Comparison of ENCODE assay signal across 13 cellular contexts in the genomic region with DNA sequence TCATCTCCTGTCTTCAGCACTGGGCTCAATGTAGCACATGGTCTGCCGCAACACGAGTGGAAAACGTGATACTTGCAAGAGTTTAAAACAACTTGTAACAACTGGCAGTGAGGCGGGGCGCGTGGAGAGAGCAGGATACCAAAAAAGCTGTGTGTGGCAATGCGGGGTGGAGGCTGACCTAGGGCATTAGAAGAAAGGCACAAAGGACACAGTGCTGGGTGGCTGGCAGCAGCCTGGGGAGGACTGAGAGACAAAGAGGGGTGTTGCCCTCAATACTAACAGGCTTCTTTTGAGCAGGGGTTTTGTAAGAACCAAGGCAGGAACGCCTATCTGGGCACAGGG. TPM values are rescaled to one million over a fixed set of nuclear protein-coding genes. Genes with fewer than 3 reads are reported as not detected.
DNase-seq lines count a peak whose midpoint lies in the region; ATAC-seq and TF ChIP-seq lines count a peak whose summit lies in the region.
"Had no signal": no experiment of that assay in that cellular context is flagged by ENCODE, and none has a peak within 500 bp of the region (broad histone marks: within the 10 kb centered on the region; RNA-seq: fewer than 3 reads in every experiment).

No MANE protein-coding gene starts in this region.

- DNase-seq in activated T-cell treated with anti-CD3 and anti-CD28 coated beads, Interleukin-2, amount 50 U/mL, for 4 hours = no peak
- no peak for DNase-seq in activated T-cell treated with anti-CD3 and anti-CD28 coated beads for 4 hours
- no peak for DNase-seq in activated T-helper 1 cell treated with anti-CD3 and anti-CD28 coated beads, Interleukin-12 subunit alpha, Interleukin-12 subunit beta, Interleukin-2, Interleukin-4 antibody, amounts not matched to agents 30 ng/mL and 10 ng/mL and 1 ng/mL, durations not matched to agents 14 hours and 24 hours and 36 hours (ENCODE audit: low spot score)
- DNase-seq in gastrocnemius medialis = peak in 1 of 2 donors; percentile 57
- no peak for DNase-seq in HuH-7.5 (ENCODE audit: low spot score)
- no peak for DNase-seq in hypothalamus (lab: John Stamatoyannopoulos, UW)
- DNase-seq: activated naive CD4-positive, alpha-beta T cell treated with anti-CD3 and anti-CD28 coated beads, Interleukin-2, amount 50 U/mL, for 16 hours; DMS79; NCI-H524 treated with DMSO at 0.1 percent for 48 hours had no signal

- H3K9me3 ChIP-seq in iPS-15b (ENCODE audit: control insufficient read depth, insufficient read depth, low read length) = no peaks in the 10 kb centered on the region
- H3K9me3 ChIP-seq in gastrocnemius medialis = no peaks in the 10 kb centered on the region

- no peak for TF ChIP-seq CTCF in gastrocnemius medialis (IDR thresholded peaks at IDR 0.05 in 4 of 5, conservative IDR thresholded peaks at IDR 0.05 in 1 of 5)

- no peaks in the 10 kb centered on the region for H3K9me3 Mint-ChIP-seq in activated T-cell treated with anti-CD3 and anti-CD28 coated beads, Interleukin-2, amount 50 U/mL, for 4 hours
- no peaks in the 10 kb centered on the region for H3K9me3 Mint-ChIP-seq in activated T-helper 1 cell treated with anti-CD3 and anti-CD28 coated beads, Interleukin-12 subunit alpha, Interleukin-12 subunit beta, Interleukin-2, Interleukin-4 antibody, amounts not matched to agents 30 ng/mL and 10 ng/mL and 1 ng/mL, durations not matched to agents 14 hours and 24 hours and 36 hours

- H3K4me3 Mint-ChIP-seq in activated T-cell treated with anti-CD3 and anti-CD28 coated beads, Interleukin-2, amount 50 U/mL, for 4 hours = peak overlapping the region; percentile 86
- peak overlapping the region; percentile 86 for H3K4me3 Mint-ChIP-seq in activated T-helper 1 cell treated with anti-CD3 and anti-CD28 coated beads, Interleukin-12 subunit alpha, Interleukin-12 subunit beta, Interleukin-2, Interleukin-4 antibody, amounts not matched to agents 30 ng/mL and 10 ng/mL and 1 ng/mL, durations not matched to agents 14 hours and 24 hours and 36 hours

- no peak for TF ChIP-seq POLR2A in gastrocnemius medialis (IDR thresholded peaks at IDR 0.05)

- H3K4me3 ChIP-seq in iPS-15b (ENCODE audit: low read depth, low read length) = peak overlapping the region; percentile 31
- no peak overlapping the region for H3K4me3 ChIP-seq in gastrocnemius medialis

- intact Hi-C loops in activated T-helper 1 cell treated with anti-CD3 and anti-CD28 coated beads, Interleukin-12 subunit alpha, Interleukin-12 subunit beta, Interleukin-2, Interleukin-4 antibody, amounts not matched to agents 30 ng/mL and 10 ng/mL and 1 ng/mL, durations not matched to agents 14 hours and 24 hours and 36 hours (cut with micrococcal nuclease) = loop anchor here (5.0 kb wide), 1 partner anchor 223 kb away; the partner anchor contains the start of gene RANBP9
- intact Hi-C loops in gastrocnemius medialis (cut with DNase I; ENCODE audit: low total_unique reads) = loop anchor here (5.0 to 10.0 kb wide), 3 partner anchors 42 to 152 kb away; partner anchors contain the start of gene SIRT5

- no peak for ATAC-seq in activated T-cell treated with anti-CD3 and anti-CD28 coated beads, Interleukin-2, amount 50 U/mL, for 4 hours
- ATAC-seq in gastrocnemius medialis (no peak), HG03439 (IDR thresholded peaks at IDR 0.05; ENCODE audit: unreplicated experiment) (no peak)
- ATAC-seq: Panc1 had no signal

- peaks cover 8% of the 10 kb centered on the region for H3K4me1 ChIP-seq in iPS-15b (ENCODE audit: control insufficient read depth, insufficient read depth, low read length)
- peaks cover 19 to 23% of the 10 kb centered on the region in 2 donors for H3K4me1 ChIP-seq in gastrocnemius medialis

- H3K36me3 ChIP-seq in iPS-15b (ENCODE audit: control insufficient read depth, insufficient read depth, low read length) = no peaks in the 10 kb centered on the region
- no peaks in the 10 kb centered on the region for H3K36me3 ChIP-seq in gastrocnemius medialis
- H3K36me3 ChIP-seq: esophagus muscularis mucosa had no signal

- H3K27me3 ChIP-seq in iPS-15b (ENCODE audit: control insufficient read depth, insufficient read depth, low read length) (peaks cover 52% of the 10 kb centered on the region), gastrocnemius medialis (no peaks in the 10 kb centered on the region)
- H3K27me3 ChIP-seq: esophagus muscularis mucosa had no signal

- H3K4me1 Mint-ChIP-seq in activated T-cell treated with anti-CD3 and anti-CD28 coated beads, Interleukin-2, amount 50 U/mL, for 4 hours (ENCODE audit: low read depth) = peaks cover 24% of the 10 kb centered on the region
- peaks cover 33% of the 10 kb centered on the region for H3K4me1 Mint-ChIP-seq in activated T-helper 1 cell treated with anti-CD3 and anti-CD28 coated beads, Interleukin-12 subunit alpha, Interleukin-12 subunit beta, Interleukin-2, Interleukin-4 antibody, amounts not matched to agents 30 ng/mL and 10 ng/mL and 1 ng/mL, durations not matched to agents 14 hours and 24 hours and 36 hours (ENCODE audit: low read depth)

- in situ Hi-C loops in gastrocnemius medialis (cut with MboI; ENCODE audit: low sequenced_read_pairs in 4 of 4) = no loop called here

- H3K36me3 Mint-ChIP-seq in activated T-cell treated with anti-CD3 and anti-CD28 coated beads, Interleukin-2, amount 50 U/mL, for 4 hours (ENCODE audit: insufficient read depth) = no peaks in the 10 kb centered on the region
- H3K36me3 Mint-ChIP-seq in activated T-helper 1 cell treated with anti-CD3 and anti-CD28 coated beads, Interleukin-12 subunit alpha, Interleukin-12 subunit beta, Interleukin-2, Interleukin-4 antibody, amounts not matched to agents 30 ng/mL and 10 ng/mL and 1 ng/mL, durations not matched to agents 14 hours and 24 hours and 36 hours (ENCODE audit: low read depth) = no peaks in the 10 kb centered on the region

- H3K9ac ChIP-seq in iPS-15b (ENCODE audit: low read depth, low read length) = no peak overlapping the region

- peak overlapping the region in 3 of 4 donors; percentile 87 to 98 (median 93) for H3K27ac ChIP-seq in gastrocnemius medialis

- H3K27me3 Mint-ChIP-seq in activated T-cell treated with anti-CD3 and anti-CD28 coated beads, Interleukin-2, amount 50 U/mL, for 4 hours (ENCODE audit: low read depth) = peaks cover 11% of the 10 kb centered on the region
- peaks cover 10% of the 10 kb centered on the region for H3K27me3 Mint-ChIP-seq in activated T-helper 1 cell treated with anti-CD3 and anti-CD28 coated beads, Interleukin-12 subunit alpha, Interleukin-12 subunit beta, Interleukin-2, Interleukin-4 antibody, amounts not matched to agents 30 ng/mL and 10 ng/mL and 1 ng/mL, durations not matched to agents 14 hours and 24 hours and 36 hours (ENCODE audit: insufficient read depth)

- no peak overlapping the region for H3K27ac Mint-ChIP-seq in activated T-helper 1 cell treated with anti-CD3 and anti-CD28 coated beads, Interleukin-12 subunit alpha, Interleukin-12 subunit beta, Interleukin-2, Interleukin-4 antibody, amounts not matched to agents 30 ng/mL and 10 ng/mL and 1 ng/mL, durations not matched to agents 14 hours and 24 hours and 36 hours

RNA-seq across cellular contexts. Expression of gene GFOD1, which starts 1.5 kb away (rescaled TPM):
- total RNA-seq in activated T-cell treated with anti-CD3 and anti-CD28 coated beads, Interleukin-2, amount 50 U/mL, for 4 hours = 10 to 100 TPM; 25.5 to 39.0 (median 38.1) TPM
- total RNA-seq in activated T-helper 1 cell treated with anti-CD3 and anti-CD28 coated beads, Interleukin-12 subunit alpha, Interleukin-12 subunit beta, Interleukin-2, Interleukin-4 antibody, amounts not matched to agents 30 ng/mL and 10 ng/mL and 1 ng/mL, durations not matched to agents 14 hours and 24 hours and 36 hours = 12.4 and 13.6 TPM in 2 replicates
- 10 to 100 TPM in 3 of 4 donors, 1 to 10 TPM in 1; 9.0 to 31.8 (median 16.9) TPM for total RNA-seq in gastrocnemius medialis
